ENCODE assay signal across 1 cellular context in the genomic region with DNA sequence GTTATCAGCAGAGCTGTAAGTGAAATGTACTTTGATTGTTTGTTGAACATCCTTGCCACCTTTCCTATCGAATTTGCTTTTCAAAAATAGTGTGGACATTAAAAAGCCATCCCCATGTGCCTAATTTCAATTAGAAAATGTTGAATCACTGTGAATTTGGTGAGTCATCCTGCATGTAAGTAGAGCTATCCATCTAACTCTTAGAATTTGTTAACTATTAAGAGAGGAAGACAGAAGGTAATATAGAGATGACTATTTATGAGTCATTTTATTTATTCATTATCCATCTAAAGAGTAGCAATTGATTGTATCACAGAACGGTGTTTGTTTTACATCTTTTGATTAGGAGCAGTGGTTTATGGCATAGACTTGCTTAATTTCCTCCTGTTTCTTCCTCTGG.
TF ChIP-seq lines count a peak whose summit lies in the region.

No MANE protein-coding gene starts in this region.

TF ChIP-seq in SK-N-SH, 30 proteins besides CTCF, POLR2A, EP300 and RAD21 (continued from another document):
- TF ChIP-seq, protein P1, sequence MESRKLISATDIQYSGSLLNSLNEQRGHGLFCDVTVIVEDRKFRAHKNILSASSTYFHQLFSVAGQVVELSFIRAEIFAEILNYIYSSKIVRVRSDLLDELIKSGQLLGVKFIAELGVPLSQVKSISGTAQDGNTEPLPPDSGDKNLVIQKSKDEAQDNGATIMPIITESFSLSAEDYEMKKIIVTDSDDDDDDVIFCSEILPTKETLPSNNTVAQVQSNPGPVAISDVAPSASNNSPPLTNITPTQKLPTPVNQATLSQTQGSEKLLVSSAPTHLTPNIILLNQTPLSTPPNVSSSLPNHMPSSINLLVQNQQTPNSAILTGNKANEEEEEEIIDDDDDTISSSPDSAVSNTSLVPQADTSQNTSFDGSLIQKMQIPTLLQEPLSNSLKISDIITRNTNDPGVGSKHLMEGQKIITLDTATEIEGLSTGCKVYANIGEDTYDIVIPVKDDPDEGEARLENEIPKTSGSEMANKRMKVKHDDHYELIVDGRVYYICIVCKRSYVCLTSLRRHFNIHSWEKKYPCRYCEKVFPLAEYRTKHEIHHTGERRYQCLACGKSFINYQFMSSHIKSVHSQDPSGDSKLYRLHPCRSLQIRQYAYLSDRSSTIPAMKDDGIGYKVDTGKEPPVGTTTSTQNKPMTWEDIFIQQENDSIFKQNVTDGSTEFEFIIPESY (IDR thresholded peaks at IDR 0.05; ENCODE audit: borderline replicate concordance, low read depth), result no peak
- TF ChIP-seq RCOR1 (IDR thresholded peaks at IDR 0.05; ENCODE audit: low read length), result no peak
- TF ChIP-seq, protein P2, sequence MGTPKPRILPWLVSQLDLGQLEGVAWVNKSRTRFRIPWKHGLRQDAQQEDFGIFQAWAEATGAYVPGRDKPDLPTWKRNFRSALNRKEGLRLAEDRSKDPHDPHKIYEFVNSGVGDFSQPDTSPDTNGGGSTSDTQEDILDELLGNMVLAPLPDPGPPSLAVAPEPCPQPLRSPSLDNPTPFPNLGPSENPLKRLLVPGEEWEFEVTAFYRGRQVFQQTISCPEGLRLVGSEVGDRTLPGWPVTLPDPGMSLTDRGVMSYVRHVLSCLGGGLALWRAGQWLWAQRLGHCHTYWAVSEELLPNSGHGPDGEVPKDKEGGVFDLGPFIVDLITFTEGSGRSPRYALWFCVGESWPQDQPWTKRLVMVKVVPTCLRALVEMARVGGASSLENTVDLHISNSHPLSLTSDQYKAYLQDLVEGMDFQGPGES (IDR thresholded peaks at IDR 0.05; ENCODE audit: low read depth, low read length), result no peak
